Comparison of ENCODE assay signal across 12 cellular contexts in genomic region chr2:51795248-51795888, GRCh38.
DNase-seq lines count a peak whose midpoint lies in the region; ATAC-seq and FAIRE-seq lines count a peak whose summit lies in the region.
"Had no signal": no experiment of that assay in that cellular context is flagged by ENCODE, and none has a peak within 500 bp of the region (broad histone marks: within the 10 kb centered on the region; RNA-seq: fewer than 3 reads in every experiment).

No MANE protein-coding gene starts in this region.

- 0 out of 2 replicates have a peak, but pooled peaks cover 2% of the 10 kb centered on the region for H3K9me3 ChIP-seq in SJCRH30 (replicated peaks)
- H3K9me3 ChIP-seq in small intestine (ENCODE audit: control insufficient read depth, low read depth) = no peaks in the 10 kb centered on the region
- no peaks in the 10 kb centered on the region for H3K9me3 ChIP-seq in right cardiac atrium (ENCODE audit: control insufficient read depth, low read length)

- H3K4me1 ChIP-seq in SJCRH30 (no peaks in the 10 kb centered on the region), small intestine (ENCODE audit: control insufficient read depth in 2 of 2, insufficient read depth in 1 of 2, low read depth in 1 of 2, low read length in 1 of 2) (no peaks in the 10 kb centered on the region), right cardiac atrium (ENCODE audit: control insufficient read depth, insufficient read depth, low read length) (no peaks in the 10 kb centered on the region)

- H3K36me3 Mint-ChIP-seq in activated T-cell treated with anti-CD3 and anti-CD28 coated beads, Interleukin-2, amount 50 U/mL, for 72 hours (ENCODE audit: insufficient read depth in 2 of 2) = no peaks in the 10 kb centered on the region

- no peak overlapping the region for H3K27ac Mint-ChIP-seq in activated T-cell treated with anti-CD3 and anti-CD28 coated beads, Interleukin-2, amount 50 U/mL, for 72 hours

- H3K4me3 ChIP-seq in SJCRH30 (no peak overlapping the region), small intestine (ENCODE audit: low read depth in 1 of 2, low read length in 2 of 2) (no peak overlapping the region), right cardiac atrium (ENCODE audit: low read length) (no peak overlapping the region)

- H3K27me3 ChIP-seq in SJCRH30 (0 out of 2 replicates have a peak, but pooled peaks cover 3% of the 10 kb centered on the region), small intestine (ENCODE audit: control insufficient read depth in 2 of 2, insufficient read depth in 2 of 2, low read length in 2 of 2) (peaks cover 0 to 4% of the 10 kb centered on the region in 2 donors), right cardiac atrium (ENCODE audit: control insufficient read depth, insufficient read depth) (no peaks in the 10 kb centered on the region)

- no peak for ATAC-seq in activated T-cell treated with anti-CD3 and anti-CD28 coated beads, Interleukin-2, amount 50 U/mL, for 72 hours (replicated peaks in 1 of 2)
- ATAC-seq in right cardiac atrium = no peak
- ATAC-seq in Right ventricle myocardium superior (ENCODE audit: poor library complexity) = no peak

- H3K27me3 Mint-ChIP-seq in activated T-cell treated with anti-CD3 and anti-CD28 coated beads, Interleukin-2, amount 50 U/mL, for 72 hours (ENCODE audit: low read depth) = no peaks in the 10 kb centered on the region

- H3K27ac ChIP-seq in SJCRH30 (no peak overlapping the region), small intestine (ENCODE audit: low read depth in 1 of 2, low read length in 1 of 2) (no peak overlapping the region), right cardiac atrium (ENCODE audit: low read length) (no peak overlapping the region)

- no peaks in the 10 kb centered on the region for H3K4me1 Mint-ChIP-seq in activated T-cell treated with anti-CD3 and anti-CD28 coated beads, Interleukin-2, amount 50 U/mL, for 72 hours (ENCODE audit: low read depth)

- no peak for FAIRE-seq in small intestine (lab: Jason Lieb, UNC)

- DNase-seq in GDM1 (lab: John Stamatoyannopoulos, UW) = peak; percentile 2
- peak; percentile 32 for DNase-seq in HT-29 (ENCODE audit: low spot score)
- DNase-seq in SJCRH30 = peak; percentile 41 to 63
- peak; percentile 68 for DNase-seq in islet precursor cell
- no peak for DNase-seq in small intestine
- no peak for DNase-seq in activated T-cell treated with anti-CD3 and anti-CD28 coated beads, Interleukin-2, amount 50 U/mL, for 72 hours
- no peak for DNase-seq in right cardiac atrium
- DNase-seq in Right ventricle myocardium superior = no peak
- DNase-seq: activated CD4-positive, alpha-beta T cell treated with anti-CD3 and anti-CD28 coated beads, Interleukin-2, amount 50 U/mL, for 4 hours; effector CD4-positive, alpha-beta T cell; mammary epithelial cell; NCI-H1105 had no signal

- peaks cover 6 to 22% of the 10 kb centered on the region in 2 donors for H3K9me3 Mint-ChIP-seq in activated T-cell treated with anti-CD3 and anti-CD28 coated beads, Interleukin-2, amount 50 U/mL, for 72 hours

- 74 to 85% (median 81%) methylated on average over 6 of the region's 6 CpGs for WGBS in small intestine, 3 donors
- 79% methylated on average over 6 of the region's 6 CpGs for WGBS in right cardiac atrium

- intact Hi-C loops in right cardiac atrium (cut with DNase I) (no loop called here), Right ventricle myocardium superior (cut with DNase I) (no loop called here)

- H3K4me3 Mint-ChIP-seq in activated T-cell treated with anti-CD3 and anti-CD28 coated beads, Interleukin-2, amount 50 U/mL, for 72 hours = no peak overlapping the region

- H3K36me3 ChIP-seq in SJCRH30 (no peaks in the 10 kb centered on the region), small intestine (ENCODE audit: control insufficient read depth in 2 of 2, insufficient read depth in 2 of 2, low read length in 2 of 2) (no peaks in the 10 kb centered on the region)

Comparison
In these comparisons a context has a peak if more than half of its experiments do, and no peak if none do; other contexts are left out.
1. DNase-seq: peak in GDM1 (single experiment), HT-29 (single experiment), SJCRH30 (2 of 2) and islet precursor cell (single experiment); none in small intestine (single experiment), activated T-cell treated with anti-CD3 and anti-CD28 coated beads, Interleukin-2, amount 50 U/mL, for 72 hours (0 of 2), right cardiac atrium (0 of 3) and Right ventricle myocardium superior (single experiment).